18 cellular contexts compared by ENCODE assay signal in genomic region chr9:2047916-2048315, GRCh38.
"Had no signal": no experiment of that assay in that cellular context is flagged by ENCODE, and none has a peak within 500 bp of the region (broad histone marks: within the 10 kb centered on the region; RNA-seq: fewer than 3 reads in every experiment).

No MANE protein-coding gene starts in this region.

- H3K9me3 Mint-ChIP-seq: activated CD4-positive, alpha-beta memory T cell treated with anti-CD3 and anti-CD28 coated beads, Interleukin-2, amount 10 ng/mL, durations not matched to agents 7 days and 5 days; activated naive CD8-positive, alpha-beta T cell treated with anti-CD3 and anti-CD28 coated beads for 36 hours; activated T-cell treated with anti-CD3 and anti-CD28 coated beads, Interleukin-2, amount 50 U/mL, for 4 hours had no signal

- DNase-seq: activated CD4-positive, alpha-beta memory T cell treated with anti-CD3 and anti-CD28 coated beads, Interleukin-2, amount 10 ng/mL, durations not matched to agents 7 days and 5 days; activated CD4-positive, alpha-beta T cell treated with anti-CD3 and anti-CD28 coated beads for 1 hour; activated effector memory CD4-positive, alpha-beta T cell treated with anti-CD3 and anti-CD28 coated beads, Interleukin-2, amount 50 U/mL, for 16 hours; activated naive CD8-positive, alpha-beta T cell treated with anti-CD3 and anti-CD28 coated beads for 36 hours; activated T-cell treated with anti-CD3 and anti-CD28 coated beads, Interleukin-2, amount 50 U/mL, for 4 hours; amygdala; body of pancreas; caudate nucleus; hypothalamus; left ventricle myocardium superior; mesenchymal stem cell; stimulated activated naive CD8-positive, alpha-beta T cell treated with anti-CD3 and anti-CD28 coated beads, Interleukin-15, Interleukin-2, amounts not matched to agents 100 U/mL and 50 U/mL, for 24 hours; T-helper 1 cell; T1000; upper lobe of right lung had no signal

- H3K4me3 ChIP-seq: body of pancreas, suprapubic skin, upper lobe of right lung had no signal

- H3K4me3 Mint-ChIP-seq: activated CD4-positive, alpha-beta memory T cell treated with anti-CD3 and anti-CD28 coated beads, Interleukin-2, amount 10 ng/mL, durations not matched to agents 7 days and 5 days; activated naive CD8-positive, alpha-beta T cell treated with anti-CD3 and anti-CD28 coated beads for 36 hours; activated T-cell treated with anti-CD3 and anti-CD28 coated beads, Interleukin-2, amount 50 U/mL, for 4 hours had no signal

- H3K9me3 ChIP-seq: body of pancreas, suprapubic skin, upper lobe of right lung had no signal

- H3K27ac ChIP-seq: body of pancreas, suprapubic skin, upper lobe of right lung had no signal

- H3K27me3 ChIP-seq: body of pancreas, suprapubic skin, upper lobe of right lung had no signal

- H3K27ac Mint-ChIP-seq: activated CD4-positive, alpha-beta memory T cell treated with anti-CD3 and anti-CD28 coated beads, Interleukin-2, amount 10 ng/mL, durations not matched to agents 7 days and 5 days; activated naive CD8-positive, alpha-beta T cell treated with anti-CD3 and anti-CD28 coated beads for 36 hours had no signal

- H3K4me1 ChIP-seq: body of pancreas, suprapubic skin, upper lobe of right lung had no signal

- ATAC-seq: body of pancreas; esophagus mucosa; left ventricle myocardium superior; sciatic nerve; stimulated activated naive CD8-positive, alpha-beta T cell treated with anti-CD3 and anti-CD28 coated beads, Interleukin-15, Interleukin-2, amounts not matched to agents 100 U/mL and 50 U/mL, for 24 hours; upper lobe of right lung had no signal

- H3K27me3 Mint-ChIP-seq: activated CD4-positive, alpha-beta memory T cell treated with anti-CD3 and anti-CD28 coated beads, Interleukin-2, amount 10 ng/mL, durations not matched to agents 7 days and 5 days; activated naive CD8-positive, alpha-beta T cell treated with anti-CD3 and anti-CD28 coated beads for 36 hours had no signal
